ENCODE assay signal across 9 cellular contexts in genomic region chr6:73519943-73520687, GRCh38. TPM values are rescaled to one million over a fixed set of nuclear protein-coding genes. Genes with fewer than 3 reads are reported as not detected.
DNase-seq lines count a peak whose midpoint lies in the region; ATAC-seq, FAIRE-seq and TF ChIP-seq lines count a peak whose summit lies in the region.
"Had no signal": no experiment of that assay in that cellular context is flagged by ENCODE, and none has a peak within 500 bp of the region (broad histone marks: within the 10 kb centered on the region; RNA-seq: fewer than 3 reads in every experiment).

No MANE protein-coding gene starts in this region.

- H3K27ac Mint-ChIP-seq in activated T-helper 17 cell treated with anti-CD3 and anti-CD28 coated beads, Interleukin-2, amount 50 U/mL, for 72 hours: peak overlapping the region; percentile 100
- peak overlapping the region; percentile 98 to 100 for H3K27ac Mint-ChIP-seq in natural killer cell
- peak overlapping the region; percentile 100 for H3K27ac Mint-ChIP-seq in stimulated activated effector memory CD8-positive, alpha-beta T cell treated with anti-CD3 and anti-CD28 coated beads, Interleukin-12 subunit alpha, Interleukin-12 subunit beta, amount 100 ng/mL, for 72 hours

- FAIRE-seq in RCC 7860 (lab: Jason Lieb, UNC): no peak
- FAIRE-seq: colon had no signal

- intact Hi-C loops in natural killer cell (cut with micrococcal nuclease): loop anchor here (1.0 to 5.0 kb wide), 2 partner anchors 60 to 98 kb away; no protein-coding TSS in a partner anchor

- peak overlapping the region; percentile 84 for H3K4me3 ChIP-seq in fibroblast of mammary gland (ENCODE audit: control insufficient read depth, low read depth, low read length)

- ATAC-seq in HG02642 (IDR thresholded peaks at IDR 0.05; ENCODE audit: poor library complexity, unreplicated experiment) (peak; percentile 15), natural killer cell (peak; percentile 34 to 54 (median 41)), HG03097 (IDR thresholded peaks at IDR 0.05; ENCODE audit: low FRiP score, unreplicated experiment) (no peak)
- peak; percentile 36 for ATAC-seq in activated T-helper 17 cell treated with anti-CD3 and anti-CD28 coated beads, Interleukin-2, amount 50 U/mL, for 72 hours (replicated peaks)
- peak; percentile 42 for ATAC-seq in stimulated activated effector memory CD8-positive, alpha-beta T cell treated with anti-CD3 and anti-CD28 coated beads, Interleukin-12 subunit alpha, Interleukin-12 subunit beta, amount 100 ng/mL, for 72 hours

- DNase-seq in CMK (ENCODE audit: low read depth) (peak; percentile 78), RCC 7860 (ENCODE audit: low spot score) (peak; percentile 58), fibroblast of mammary gland (ENCODE audit: low read depth) (peak; percentile 75), natural killer cell (peak; percentile 82)
- peak; percentile 67 to 90 for DNase-seq in stimulated activated effector memory CD8-positive, alpha-beta T cell treated with anti-CD3 and anti-CD28 coated beads, Interleukin-12 subunit alpha, Interleukin-12 subunit beta, amount 100 ng/mL, for 72 hours (ENCODE audit: low spot score in 2 of 2)

- no peaks in the 10 kb centered on the region for H3K27me3 Mint-ChIP-seq in activated T-helper 17 cell treated with anti-CD3 and anti-CD28 coated beads, Interleukin-2, amount 50 U/mL, for 72 hours
- no peaks in the 10 kb centered on the region for H3K27me3 Mint-ChIP-seq in natural killer cell (ENCODE audit: low read depth in 2 of 2)

- peaks cover 19% of the 10 kb centered on the region for H3K4me1 Mint-ChIP-seq in activated T-helper 17 cell treated with anti-CD3 and anti-CD28 coated beads, Interleukin-2, amount 50 U/mL, for 72 hours
- H3K4me1 Mint-ChIP-seq in natural killer cell: peaks cover 70 to 72% of the 10 kb centered on the region in 2 donors
- H3K4me1 Mint-ChIP-seq in stimulated activated effector memory CD8-positive, alpha-beta T cell treated with anti-CD3 and anti-CD28 coated beads, Interleukin-12 subunit alpha, Interleukin-12 subunit beta, amount 100 ng/mL, for 72 hours: peaks cover 53% of the 10 kb centered on the region

- no peak for TF ChIP-seq CTCF in fibroblast of mammary gland (conservative IDR thresholded peaks at IDR 0.05; ENCODE audit: control insufficient read depth, insufficient read depth, low read depth, low read length)
- no peak for TF ChIP-seq CTCF in natural killer cell (IDR thresholded peaks at IDR 0.05)

- peak overlapping the region; percentile 99 for H3K4me3 Mint-ChIP-seq in activated T-helper 17 cell treated with anti-CD3 and anti-CD28 coated beads, Interleukin-2, amount 50 U/mL, for 72 hours
- H3K4me3 Mint-ChIP-seq in natural killer cell: peak overlapping the region; percentile 92
- peak overlapping the region; percentile 83 for H3K4me3 Mint-ChIP-seq in stimulated activated effector memory CD8-positive, alpha-beta T cell treated with anti-CD3 and anti-CD28 coated beads, Interleukin-12 subunit alpha, Interleukin-12 subunit beta, amount 100 ng/mL, for 72 hours

- H3K36me3 Mint-ChIP-seq in activated T-helper 17 cell treated with anti-CD3 and anti-CD28 coated beads, Interleukin-2, amount 50 U/mL, for 72 hours (ENCODE audit: low read depth): peaks cover 69% of the 10 kb centered on the region
- H3K36me3 Mint-ChIP-seq in natural killer cell: peaks cover 22% of the 10 kb centered on the region
- peaks cover 83% of the 10 kb centered on the region for H3K36me3 Mint-ChIP-seq in stimulated activated effector memory CD8-positive, alpha-beta T cell treated with anti-CD3 and anti-CD28 coated beads, Interleukin-12 subunit alpha, Interleukin-12 subunit beta, amount 100 ng/mL, for 72 hours

- H3K9me3 Mint-ChIP-seq in activated T-helper 17 cell treated with anti-CD3 and anti-CD28 coated beads, Interleukin-2, amount 50 U/mL, for 72 hours: no peaks in the 10 kb centered on the region
- no peaks in the 10 kb centered on the region for H3K9me3 Mint-ChIP-seq in natural killer cell
- H3K9me3 Mint-ChIP-seq in stimulated activated effector memory CD8-positive, alpha-beta T cell treated with anti-CD3 and anti-CD28 coated beads, Interleukin-12 subunit alpha, Interleukin-12 subunit beta, amount 100 ng/mL, for 72 hours: no peaks in the 10 kb centered on the region

RNA-seq across cellular contexts. Expression of gene EEF1A1, which starts 0.7 kb away (rescaled TPM):
- over 10,000 TPM in 1 of 2 donors, 1,000 to 10,000 TPM in 1; 9,813 to 18,243 TPM for total RNA-seq in activated T-helper 17 cell treated with anti-CD3 and anti-CD28 coated beads, Interleukin-2, amount 50 U/mL, for 72 hours
- total RNA-seq in natural killer cell: 1,000 to 10,000 TPM; 6,475 to 7,348 (median 7,348) TPM

RNA-seq across cellular contexts. Expression of gene MTO1, which starts 58.6 kb away (rescaled TPM):
- 10 to 100 TPM; 46.8 to 57.7 TPM for total RNA-seq in activated T-helper 17 cell treated with anti-CD3 and anti-CD28 coated beads, Interleukin-2, amount 50 U/mL, for 72 hours
- total RNA-seq in natural killer cell: 10 to 100 TPM; 37.8 to 46.1 (median 41.3) TPM
